Comparison of ENCODE assay signal across 1 cellular context in genomic region chr10:43287056-43288007, GRCh38.
TF ChIP-seq lines count a peak whose summit lies in the region.

No MANE protein-coding gene starts in this region.

TF ChIP-seq in HCT116, 20 proteins besides CTCF, POLR2A, EP300 and RAD21 (continued from another document):
- TF ChIP-seq SIN3A (IDR thresholded peaks at IDR 0.05; ENCODE audit: low read depth) (peak; percentile 63), REST (IDR thresholded peaks at IDR 0.05; ENCODE audit: low read depth) (no peak), ZFX (IDR thresholded peaks at IDR 0.05) (no peak), YY1 (IDR thresholded peaks at IDR 0.05; ENCODE audit: extremely low read depth, insufficient replicate concordance, low read depth, low read length) (peak; percentile 64), CBX3 (IDR thresholded peaks at IDR 0.05; ENCODE audit: low read depth) (peak; percentile 80), EZH2 (IDR thresholded peaks at IDR 0.05) (no peak), EGR1 (IDR thresholded peaks at IDR 0.05; ENCODE audit: low read depth) (no peak)
TF ChIP-seq in HCT116: peak in this region for 11.
